ENCODE assay signal across 20 cellular contexts in genomic region chr12:24255920-24256635, GRCh38.
"Had no signal": no experiment of that assay in that cellular context is flagged by ENCODE, and none has a peak within 500 bp of the region (broad histone marks: within the 10 kb centered on the region; RNA-seq: fewer than 3 reads in every experiment).

No MANE protein-coding gene starts in this region.

- H3K9me3 ChIP-seq: ovary, transverse colon, vagina had no signal

- ATAC-seq: effector memory CD8-positive, alpha-beta T cell; left colon; sciatic nerve; stimulated activated naive CD8-positive, alpha-beta T cell treated with anti-CD3 and anti-CD28 coated beads, Interleukin-15, amount 100 ng/mL, for 72 hours had no signal

- H3K27me3 ChIP-seq: ovary, suprapubic skin, transverse colon, vagina had no signal

- H3K4me3 ChIP-seq: lung, ovary, smooth muscle cell, suprapubic skin, transverse colon, vagina had no signal

- DNase-seq: activated CD4-positive, alpha-beta T cell treated with anti-CD3 and anti-CD28 coated beads, Interleukin-2, amount 50 U/mL, for 1 hour; activated CD8-positive, alpha-beta memory T cell treated with anti-CD3 and anti-CD28 coated beads for 24 hours; activated CD8-positive, alpha-beta memory T cell treated with anti-CD3 and anti-CD28 coated beads, Interleukin-2, amount 50 U/mL, for 48 hours; activated effector memory CD4-positive, alpha-beta T cell treated with anti-CD3 and anti-CD28 coated beads, Interleukin-2, amount 50 U/mL, for 16 hours; activated T-cell treated with anti-CD3 and anti-CD28 coated beads, Interleukin-2, amount 50 U/mL, for 48 hours; dermis blood vessel endothelial cell; effector memory CD8-positive, alpha-beta T cell; islet precursor cell; left colon; midbrain; ovary; stimulated activated CD4-positive, alpha-beta T cell treated with anti-CD3 and anti-CD28 coated beads, Interleukin-4, amount 100 ng/mL, for 1 hour; stimulated activated naive CD8-positive, alpha-beta T cell treated with anti-CD3 and anti-CD28 coated beads, Interleukin-15, amount 100 ng/mL, for 72 hours; T1000; transverse colon had no signal

- H3K36me3 ChIP-seq: ovary, suprapubic skin, transverse colon, vagina had no signal

- H3K27ac ChIP-seq: ovary, suprapubic skin, transverse colon, vagina had no signal

- H3K4me1 ChIP-seq: suprapubic skin, transverse colon, vagina had no signal

- H3K4me2 ChIP-seq: smooth muscle cell had no signal
